In genomic region chr15:57015897-57016296, GRCh38 we compare ENCODE assay signal across 1 cellular context.
TF ChIP-seq lines count a peak whose summit lies in the region.

No MANE protein-coding gene starts in this region.

TF ChIP-seq in HepG2, 621 proteins besides CTCF, POLR2A, EP300 and RAD21 (continued from another document):
- TF ChIP-seq ARID5B (CRISPR knock-in tag; IDR thresholded peaks at IDR 0.05) = peak; percentile 24; the same call in 1 of the 2 replicates
- no peak for TF ChIP-seq BORCS8-MEF2B (CRISPR knock-in tag; IDR thresholded peaks at IDR 0.05)
- TF ChIP-seq FOSL2 (CRISPR knock-in tag; IDR thresholded peaks at IDR 0.05) = peak; percentile 77
- 0 out of 2 replicates have a peak, but pooled peaks have one; percentile 15 for TF ChIP-seq GATAD2A (CRISPR knock-in tag; IDR thresholded peaks at IDR 0.05)
- no peak for TF ChIP-seq SNRNP70 (IDR thresholded peaks at IDR 0.05; ENCODE audit: low read depth, low read length)
- TF ChIP-seq HOMEZ (CRISPR knock-in tag; IDR thresholded peaks at IDR 0.05; ENCODE audit: low read depth) = peak; percentile 84; the same call in 1 of the 2 replicates
- peak; percentile 60 for TF ChIP-seq BCL6 (CRISPR knock-in tag; IDR thresholded peaks at IDR 0.05)
- TF ChIP-seq CBX1 (IDR thresholded peaks at IDR 0.05; ENCODE audit: low read depth) = no peak
